ENCODE assay signal across 9 cellular contexts in genomic region chr20:38094968-38095689, GRCh38.
DNase-seq lines count a peak whose midpoint lies in the region; ATAC-seq and TF ChIP-seq lines count a peak whose summit lies in the region.
"Had no signal": no experiment of that assay in that cellular context is flagged by ENCODE, and none has a peak within 500 bp of the region (broad histone marks: within the 10 kb centered on the region; RNA-seq: fewer than 3 reads in every experiment).

No MANE protein-coding gene starts in this region.

- H3K4me3 ChIP-seq in RWPE2 (ENCODE audit: severe bottlenecking) (no peak overlapping the region), smooth muscle cell (no peak overlapping the region)

- H3K27me3 ChIP-seq in RWPE2 (ENCODE audit: insufficient read depth, poor library complexity, severe bottlenecking), result no peaks in the 10 kb centered on the region
- no peaks in the 10 kb centered on the region for H3K27me3 ChIP-seq in smooth muscle cell (ENCODE audit: low read depth)

- WGBS in smooth muscle cell (ENCODE audit: low lambda C conversion rate), result 83% methylated on average over 7 of the region's 7 CpGs

- DNase-seq in RWPE2 (ENCODE audit: low spot score), result no peak
- no peak for DNase-seq in left ventricle myocardium superior
- no peak for DNase-seq in smooth muscle cell (lab: John Stamatoyannopoulos, UW; ENCODE audit: unreplicated experiment)
- DNase-seq in NCI-H2081 treated with DMSO at 0.1 percent for 48 hours (lab: John Stamatoyannopoulos, UW), result no peak
- no peak for DNase-seq in HCEC 1CT
- DNase-seq: NCI-H1436 treated with DMSO at 0.1 percent for 48 hours had no signal

- H3F3A ChIP-seq in smooth muscle cell (ENCODE audit: low read depth), result no peaks in the 10 kb centered on the region

- H3K9me3 ChIP-seq in RWPE2 (ENCODE audit: severe bottlenecking), result no peaks in the 10 kb centered on the region
- H3K9me3 ChIP-seq in smooth muscle cell (replicated peaks; ENCODE audit: low read depth), result no peaks in the 10 kb centered on the region

- H3K36me3 ChIP-seq in RWPE2 (ENCODE audit: low read depth) (peaks cover 26% of the 10 kb centered on the region), smooth muscle cell (ENCODE audit: low read depth) (no peaks in the 10 kb centered on the region)

- peaks cover 13% of the 10 kb centered on the region for H3K4me1 ChIP-seq in RWPE2 (ENCODE audit: insufficient read depth, poor library complexity, severe bottlenecking)
- H3K4me1 ChIP-seq in smooth muscle cell (ENCODE audit: low read depth), result no peaks in the 10 kb centered on the region

- intact Hi-C loops in left ventricle myocardium superior (cut with micrococcal nuclease), result no loop called here

- H3K27ac ChIP-seq in RWPE2 (ENCODE audit: poor library complexity, severe bottlenecking) (peak overlapping the region; percentile 43), smooth muscle cell (ENCODE audit: low read depth) (peak overlapping the region; percentile 39)
- H3K27ac ChIP-seq: VCaP had no signal

- peak; percentile 1 for ATAC-seq in GM19452 (IDR thresholded peaks at IDR 0.05; ENCODE audit: unreplicated experiment)
- peak; percentile 10 for ATAC-seq in RWPE2 (ENCODE audit: low read depth)
- ATAC-seq in left ventricle myocardium superior, result peak; percentile 6
- no peak for ATAC-seq in HG02840 (IDR thresholded peaks at IDR 0.05; ENCODE audit: low FRiP score, unreplicated experiment)

- H2AFZ ChIP-seq in smooth muscle cell (ENCODE audit: low read depth), result no peak overlapping the region

- no peaks in the 10 kb centered on the region for H3K79me2 ChIP-seq in smooth muscle cell (ENCODE audit: low read depth)

- no peak overlapping the region for H3K9ac ChIP-seq in smooth muscle cell (ENCODE audit: low read depth)

- H3K4me2 ChIP-seq in smooth muscle cell, result no peak overlapping the region

- H4K20me1 ChIP-seq in smooth muscle cell (ENCODE audit: low read depth), result no peaks in the 10 kb centered on the region

- no peak for TF ChIP-seq CTCF in RWPE2 (IDR thresholded peaks at IDR 0.05; ENCODE audit: poor library complexity, severe bottlenecking)
- no peak for TF ChIP-seq CTCF in smooth muscle cell (IDR thresholded peaks at IDR 0.05; ENCODE audit: borderline replicate concordance, insufficient read depth, poor library complexity, severe bottlenecking)
